Comparison of ENCODE assay signal across 9 cellular contexts in the genomic region with DNA sequence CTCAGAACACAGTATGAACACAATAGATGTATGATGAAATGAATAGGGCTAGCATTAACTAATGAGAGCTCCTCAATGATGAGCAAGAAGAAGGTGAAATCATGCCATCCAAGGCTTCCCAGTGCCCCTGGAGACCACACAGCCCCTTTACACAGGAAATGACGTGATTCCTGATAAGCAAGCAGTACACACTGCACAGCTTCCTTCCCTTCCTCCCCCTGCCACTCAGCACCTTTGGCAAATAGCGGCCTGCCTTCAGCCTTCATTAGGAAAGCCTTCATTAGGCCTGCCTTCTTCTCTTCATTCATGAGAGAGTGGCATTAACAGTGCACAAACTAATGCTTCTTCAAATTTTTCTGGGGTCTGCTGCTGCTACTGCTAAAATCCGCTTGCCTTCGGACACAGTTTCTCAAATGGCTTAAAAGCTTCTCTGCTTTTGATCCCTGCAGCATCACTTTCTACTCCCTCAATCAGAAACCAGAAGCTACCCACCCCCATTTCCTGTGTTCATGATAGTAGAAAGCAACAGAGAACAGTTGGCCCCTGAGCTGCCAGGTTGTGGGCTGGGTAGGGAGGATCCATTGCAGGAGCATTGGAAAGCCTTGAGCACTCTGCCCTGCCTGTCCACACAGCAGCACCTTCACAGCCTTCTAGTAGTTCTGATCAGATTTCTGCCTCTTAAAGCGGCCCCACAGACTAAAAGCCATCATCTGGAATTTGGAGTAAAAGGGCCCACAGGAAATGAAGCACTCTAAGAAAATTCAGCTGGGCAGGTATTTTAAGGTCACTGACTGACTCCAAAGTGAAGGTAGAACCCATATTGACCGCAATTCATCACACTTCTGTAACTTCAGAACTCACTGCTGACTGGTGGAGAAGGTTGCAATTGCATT.
A peak's percentile ranks its signal among the peaks of the same experiment; 100 is the strongest.
DNase-seq lines count a peak whose midpoint lies in the region; ATAC-seq and TF ChIP-seq lines count a peak whose summit lies in the region.
"Had no signal": no experiment of that assay in that cellular context is flagged by ENCODE, and none has a peak within 500 bp of the region (broad histone marks: within the 10 kb centered on the region; RNA-seq: fewer than 3 reads in every experiment).

No MANE protein-coding gene starts in this region.

- peak; percentile 75 for DNase-seq in activated CD8-positive, alpha-beta memory T cell treated with anti-CD3 and anti-CD28 coated beads for 24 hours
- no peak for DNase-seq in activated CD8-positive, alpha-beta memory T cell treated with anti-CD3 and anti-CD28 coated beads, Interleukin-2, amount 50 U/mL, for 4 hours
- DNase-seq in WTC11 (ENCODE audit: low spot score) (no peak), iPS-NIHi7 (ENCODE audit: extremely low spot score) (peak; percentile 24), HT-29 (ENCODE audit: low spot score) (no peak), Caco-2 (no peak), ACHN (no peak)

- no peaks in the 10 kb centered on the region for H3K9me3 ChIP-seq in Caco-2

- H3K4me1 ChIP-seq in Caco-2 = no peaks in the 10 kb centered on the region

- no peak overlapping the region for H3K4me3 Mint-ChIP-seq in WTC11
- no peak overlapping the region for H3K4me3 Mint-ChIP-seq in Caco-2 (ENCODE audit: unreplicated experiment)
- H3K4me3 Mint-ChIP-seq: brain had no signal

- POLR2A ChIA-PET in WTC11 (lab: Charles Lee) (no interaction called here), Caco-2 (lab: Charles Lee) (no interaction called here)

- H3K27me3 ChIP-seq in Caco-2 (replicated peaks; ENCODE audit: control insufficient read depth, insufficient read depth, low read length) = no peaks in the 10 kb centered on the region

- no peak overlapping the region for H3K4me3 ChIP-seq in Caco-2 (ENCODE audit: low read depth, low read length)

- CTCF ChIA-PET in WTC11 (lab: Charles Lee) (interaction anchor here (0.6 to 1.7 kb wide), 4 partner anchors 346 to 487 kb away, joined by 3 to 7 read pairs (median 4); no protein-coding TSS in a partner anchor), Caco-2 (lab: Charles Lee) (interaction anchor here (0.6 to 0.9 kb wide), 2 partner anchors 488 to 877 kb away, joined by 3 to 4 read pairs; no protein-coding TSS in a partner anchor)

- peaks cover 8% of the 10 kb centered on the region for H3K9me3 Mint-ChIP-seq in WTC11
- H3K9me3 Mint-ChIP-seq in Caco-2 (ENCODE audit: unreplicated experiment) = no peaks in the 10 kb centered on the region

- peaks cover 15% of the 10 kb centered on the region for H3K4me1 Mint-ChIP-seq in WTC11
- H3K4me1 Mint-ChIP-seq in Caco-2 (ENCODE audit: low read depth, unreplicated experiment) = no peaks in the 10 kb centered on the region

- H3K36me3 Mint-ChIP-seq in WTC11 = no peaks in the 10 kb centered on the region
- no peaks in the 10 kb centered on the region for H3K36me3 Mint-ChIP-seq in Caco-2 (ENCODE audit: insufficient read depth, unreplicated experiment)
- H3K36me3 Mint-ChIP-seq: brain had no signal

- H3K27me3 Mint-ChIP-seq in WTC11 (ENCODE audit: low read depth) (no peaks in the 10 kb centered on the region), Caco-2 (ENCODE audit: insufficient read depth, unreplicated experiment) (peaks cover 8% of the 10 kb centered on the region)

- ATAC-seq in HG03039 (IDR thresholded peaks at IDR 0.05; ENCODE audit: unreplicated experiment) (peak; percentile 71), WTC11 (peak; percentile 72)

- no TSS peak for BruUV-seq in Caco-2 (replicated peaks; lab: Mats Ljungman, UMichigan)

- intact Hi-C loops in Caco-2 (cut with micrococcal nuclease; ENCODE audit: unreplicated experiment) = no loop called here

- no peak for TF ChIP-seq CTCF in WTC11 (IDR thresholded peaks at IDR 0.05)
- no peak for TF ChIP-seq CTCF in Caco-2 (IDR thresholded peaks at IDR 0.05; ENCODE audit: insufficient read depth in 1 of 2, low read depth in 1 of 2, low read length in 1 of 2, severe bottlenecking in 1 of 2, unreplicated experiment in 1 of 2)

- H3K36me3 ChIP-seq in Caco-2 (ENCODE audit: control insufficient read depth, insufficient read depth, low read length) = no peaks in the 10 kb centered on the region

- H3K27ac Mint-ChIP-seq in WTC11 (no peak overlapping the region), Caco-2 (ENCODE audit: unreplicated experiment) (no peak overlapping the region)

- in situ Hi-C loops in ACHN (cut with HindIII; ENCODE audit: low pct_ligation_motif_present, low pct_unique_long_range_greater_than_20kb, low sequenced_read_pairs) = no loop called here

TF ChIP-seq in WTC11, 78 proteins besides CTCF, POLR2A, EP300 and RAD21 (continues in another document):
- TF ChIP-seq, protein P1, sequence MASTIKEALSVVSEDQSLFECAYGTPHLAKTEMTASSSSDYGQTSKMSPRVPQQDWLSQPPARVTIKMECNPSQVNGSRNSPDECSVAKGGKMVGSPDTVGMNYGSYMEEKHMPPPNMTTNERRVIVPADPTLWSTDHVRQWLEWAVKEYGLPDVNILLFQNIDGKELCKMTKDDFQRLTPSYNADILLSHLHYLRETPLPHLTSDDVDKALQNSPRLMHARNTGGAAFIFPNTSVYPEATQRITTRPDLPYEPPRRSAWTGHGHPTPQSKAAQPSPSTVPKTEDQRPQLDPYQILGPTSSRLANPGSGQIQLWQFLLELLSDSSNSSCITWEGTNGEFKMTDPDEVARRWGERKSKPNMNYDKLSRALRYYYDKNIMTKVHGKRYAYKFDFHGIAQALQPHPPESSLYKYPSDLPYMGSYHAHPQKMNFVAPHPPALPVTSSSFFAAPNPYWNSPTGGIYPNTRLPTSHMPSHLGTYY (CRISPR knock-in tag; IDR thresholded peaks at IDR 0.05) = no peak
- TF ChIP-seq ZBTB21 (CRISPR knock-in tag; IDR thresholded peaks at IDR 0.05; ENCODE audit: borderline replicate concordance) (no peak), FOXK1 (CRISPR knock-in tag; IDR thresholded peaks at IDR 0.05) (no peak), ZNF416 (CRISPR knock-in tag; IDR thresholded peaks at IDR 0.05) (no peak), SMAD3 (CRISPR knock-in tag; IDR thresholded peaks at IDR 0.05; ENCODE audit: borderline replicate concordance) (no peak), ZNF219 (CRISPR knock-in tag; IDR thresholded peaks at IDR 0.05; ENCODE audit: borderline replicate concordance) (no peak), TCF7 (CRISPR knock-in tag; IDR thresholded peaks at IDR 0.05; ENCODE audit: low read depth) (no peak), PRRX2 (CRISPR knock-in tag; IDR thresholded peaks at IDR 0.05) (no peak)
- TF ChIP-seq, protein P2, sequence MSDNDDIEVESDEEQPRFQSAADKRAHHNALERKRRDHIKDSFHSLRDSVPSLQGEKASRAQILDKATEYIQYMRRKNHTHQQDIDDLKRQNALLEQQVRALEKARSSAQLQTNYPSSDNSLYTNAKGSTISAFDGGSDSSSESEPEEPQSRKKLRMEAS (CRISPR knock-in tag; IDR thresholded peaks at IDR 0.05) = no peak
- TF ChIP-seq, protein P3, sequence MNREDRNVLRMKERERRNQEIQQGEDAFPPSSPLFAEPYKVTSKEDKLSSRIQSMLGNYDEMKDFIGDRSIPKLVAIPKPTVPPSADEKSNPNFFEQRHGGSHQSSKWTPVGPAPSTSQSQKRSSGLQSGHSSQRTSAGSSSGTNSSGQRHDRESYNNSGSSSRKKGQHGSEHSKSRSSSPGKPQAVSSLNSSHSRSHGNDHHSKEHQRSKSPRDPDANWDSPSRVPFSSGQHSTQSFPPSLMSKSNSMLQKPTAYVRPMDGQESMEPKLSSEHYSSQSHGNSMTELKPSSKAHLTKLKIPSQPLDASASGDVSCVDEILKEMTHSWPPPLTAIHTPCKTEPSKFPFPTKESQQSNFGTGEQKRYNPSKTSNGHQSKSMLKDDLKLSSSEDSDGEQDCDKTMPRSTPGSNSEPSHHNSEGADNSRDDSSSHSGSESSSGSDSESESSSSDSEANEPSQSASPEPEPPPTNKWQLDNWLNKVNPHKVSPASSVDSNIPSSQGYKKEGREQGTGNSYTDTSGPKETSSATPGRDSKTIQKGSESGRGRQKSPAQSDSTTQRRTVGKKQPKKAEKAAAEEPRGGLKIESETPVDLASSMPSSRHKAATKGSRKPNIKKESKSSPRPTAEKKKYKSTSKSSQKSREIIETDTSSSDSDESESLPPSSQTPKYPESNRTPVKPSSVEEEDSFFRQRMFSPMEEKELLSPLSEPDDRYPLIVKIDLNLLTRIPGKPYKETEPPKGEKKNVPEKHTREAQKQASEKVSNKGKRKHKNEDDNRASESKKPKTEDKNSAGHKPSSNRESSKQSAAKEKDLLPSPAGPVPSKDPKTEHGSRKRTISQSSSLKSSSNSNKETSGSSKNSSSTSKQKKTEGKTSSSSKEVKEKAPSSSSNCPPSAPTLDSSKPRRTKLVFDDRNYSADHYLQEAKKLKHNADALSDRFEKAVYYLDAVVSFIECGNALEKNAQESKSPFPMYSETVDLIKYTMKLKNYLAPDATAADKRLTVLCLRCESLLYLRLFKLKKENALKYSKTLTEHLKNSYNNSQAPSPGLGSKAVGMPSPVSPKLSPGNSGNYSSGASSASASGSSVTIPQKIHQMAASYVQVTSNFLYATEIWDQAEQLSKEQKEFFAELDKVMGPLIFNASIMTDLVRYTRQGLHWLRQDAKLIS (CRISPR knock-in tag; IDR thresholded peaks at IDR 0.05; ENCODE audit: borderline replicate concordance) = no peak
- TF ChIP-seq, protein P4, sequence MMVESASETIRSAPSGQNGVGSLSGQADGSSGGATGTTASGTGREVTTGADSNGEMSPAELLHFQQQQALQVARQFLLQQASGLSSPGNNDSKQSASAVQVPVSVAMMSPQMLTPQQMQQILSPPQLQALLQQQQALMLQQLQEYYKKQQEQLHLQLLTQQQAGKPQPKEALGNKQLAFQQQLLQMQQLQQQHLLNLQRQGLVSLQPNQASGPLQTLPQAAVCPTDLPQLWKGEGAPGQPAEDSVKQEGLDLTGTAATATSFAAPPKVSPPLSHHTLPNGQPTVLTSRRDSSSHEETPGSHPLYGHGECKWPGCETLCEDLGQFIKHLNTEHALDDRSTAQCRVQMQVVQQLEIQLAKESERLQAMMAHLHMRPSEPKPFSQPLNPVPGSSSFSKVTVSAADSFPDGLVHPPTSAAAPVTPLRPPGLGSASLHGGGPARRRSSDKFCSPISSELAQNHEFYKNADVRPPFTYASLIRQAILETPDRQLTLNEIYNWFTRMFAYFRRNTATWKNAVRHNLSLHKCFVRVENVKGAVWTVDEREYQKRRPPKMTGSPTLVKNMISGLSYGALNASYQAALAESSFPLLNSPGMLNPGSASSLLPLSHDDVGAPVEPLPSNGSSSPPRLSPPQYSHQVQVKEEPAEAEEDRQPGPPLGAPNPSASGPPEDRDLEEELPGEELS (CRISPR knock-in tag; IDR thresholded peaks at IDR 0.05) = no peak

Comparison
In these comparisons a context has a peak if more than half of its experiments do, and no peak if none do; other contexts are left out.
1. DNase-seq: peak in activated CD8-positive, alpha-beta memory T cell treated with anti-CD3 and anti-CD28 coated beads for 24 hours (single experiment) and iPS-NIHi7 (single experiment); none in activated CD8-positive, alpha-beta memory T cell treated with anti-CD3 and anti-CD28 coated beads, Interleukin-2, amount 50 U/mL, for 4 hours (single experiment), WTC11 (single experiment), HT-29 (single experiment), Caco-2 (0 of 2) and ACHN (single experiment).